In genomic region chr9:34079181-34079580, GRCh38 we compare ENCODE assay signal across 14 cellular contexts. TPM values are rescaled to one million over a fixed set of nuclear protein-coding genes. Genes with fewer than 3 reads are reported as not detected.
DNase-seq lines count a peak whose midpoint lies in the region; ATAC-seq, FAIRE-seq and TF ChIP-seq lines count a peak whose summit lies in the region.
"Had no signal": no experiment of that assay in that cellular context is flagged by ENCODE, and none has a peak within 500 bp of the region (broad histone marks: within the 10 kb centered on the region; RNA-seq: fewer than 3 reads in every experiment).

No MANE protein-coding gene starts in this region.

- no peaks in the 10 kb centered on the region for H4K20me1 ChIP-seq in endothelial cell of umbilical vein (replicated peaks; ENCODE audit: control insufficient read depth, extremely low read depth, insufficient read depth, low read length)

- no peak overlapping the region for H3K4me3 ChIP-seq in endothelial cell of umbilical vein (replicated peaks in 1 of 3; ENCODE audit: insufficient read depth in 1 of 3, low read depth in 1 of 3, low read length in 3 of 3)
- H3K4me3 ChIP-seq: coronary artery, testis had no signal

- TF ChIP-seq CTCF in endothelial cell of umbilical vein (IDR thresholded peaks at IDR 0.05; ENCODE audit: extremely low read depth in 1 of 2, insufficient read depth in 1 of 2, low read depth in 1 of 2, low read length in 2 of 2) (no peak), neural crest cell (conservative IDR thresholded peaks at IDR 0.05) (no peak)

- H2AFZ ChIP-seq in endothelial cell of umbilical vein (ENCODE audit: low read depth, low read length): no peak overlapping the region

- H3K4me2 ChIP-seq in endothelial cell of umbilical vein (ENCODE audit: insufficient read depth, low read length): no peak overlapping the region

- no TSS peak for BruUV-seq in endothelial cell of umbilical vein (replicated peaks; lab: Mats Ljungman, UMichigan)

- no peak overlapping the region for H3K4me3 Mint-ChIP-seq in neural crest cell
- H3K4me3 Mint-ChIP-seq: CD4-positive, alpha-beta T cell; nephron had no signal

- no peaks in the 10 kb centered on the region for H3K9me1 ChIP-seq in endothelial cell of umbilical vein (replicated peaks; ENCODE audit: control insufficient read depth, extremely low read depth, insufficient read depth, low read length)

- POLR2A ChIA-PET in endothelial cell of umbilical vein (lab: Charles Lee): no interaction called here

- no peaks in the 10 kb centered on the region for H3K79me2 ChIP-seq in endothelial cell of umbilical vein (ENCODE audit: control insufficient read depth, insufficient read depth, low read length)

- intact Hi-C loops in endothelial cell of umbilical vein (cut with micrococcal nuclease): no loop called here

- no peaks in the 10 kb centered on the region for H3K27me3 ChIP-seq in endothelial cell of umbilical vein (ENCODE audit: control insufficient read depth in 2 of 2, insufficient read depth in 2 of 2, low read length in 2 of 2)
- H3K27me3 ChIP-seq: testis had no signal

- no peaks in the 10 kb centered on the region for H3K27me3 Mint-ChIP-seq in neural crest cell (ENCODE audit: low read depth)
- H3K27me3 Mint-ChIP-seq: CD4-positive, alpha-beta T cell had no signal

- peak; percentile 64 for FAIRE-seq in endothelial cell of umbilical vein (lab: Jason Lieb, UNC)

- H3K36me3 ChIP-seq in endothelial cell of umbilical vein (ENCODE audit: control insufficient read depth in 2 of 2, extremely low read depth in 1 of 2, insufficient read depth in 2 of 2, low read length in 2 of 2): no peaks in the 10 kb centered on the region

- H3K9me3 ChIP-seq in endothelial cell of umbilical vein (replicated peaks; ENCODE audit: control insufficient read depth, insufficient read depth, low read length): no peaks in the 10 kb centered on the region
- H3K9me3 ChIP-seq: testis had no signal

- dilution Hi-C loops in endothelial cell of umbilical vein (cut with MboI; ENCODE audit: extremely low pct_ligation_motif_present, low sequenced_read_pairs): no loop called here

- H3K36me3 Mint-ChIP-seq in neural crest cell (ENCODE audit: low read depth): no peaks in the 10 kb centered on the region

- peaks cover 6% of the 10 kb centered on the region for H3K4me1 Mint-ChIP-seq in neural crest cell

- no peaks in the 10 kb centered on the region for H3K9me3 Mint-ChIP-seq in neural crest cell
- H3K9me3 Mint-ChIP-seq: CD4-positive, alpha-beta T cell; nephron had no signal

- ATAC-seq in HG02981 (IDR thresholded peaks at IDR 0.05; ENCODE audit: unreplicated experiment): no peak

- H3K27ac ChIP-seq in endothelial cell of umbilical vein (ENCODE audit: insufficient read depth, low read depth, low read length): no peak overlapping the region
- H3K27ac ChIP-seq: coronary artery, testis had no signal

- no peak for TF ChIP-seq POLR2A in endothelial cell of umbilical vein (IDR thresholded peaks at IDR 0.05; ENCODE audit: low read depth, low read length)

- no peaks in the 10 kb centered on the region for H3K4me1 ChIP-seq in endothelial cell of umbilical vein (ENCODE audit: control insufficient read depth, extremely low read depth, insufficient read depth, low read length)

- no peak overlapping the region for H3K9ac ChIP-seq in endothelial cell of umbilical vein (replicated peaks; ENCODE audit: extremely low read depth, insufficient read depth, low read length)

- CTCF ChIA-PET in endothelial cell of umbilical vein (lab: Charles Lee): interaction anchor here (1.4 kb wide), 1 partner anchor 20 kb away, joined by 3 read pairs; no protein-coding TSS in a partner anchor

- peak overlapping the region; percentile 27 for H3K27ac Mint-ChIP-seq in neural crest cell (ENCODE audit: unreplicated experiment)
- H3K27ac Mint-ChIP-seq: CD4-positive, alpha-beta T cell; nephron had no signal

- peak; percentile 29 for DNase-seq in H4 (ENCODE audit: low spot score)
- DNase-seq in NCI-H69 (lab: John Stamatoyannopoulos, UW): peak; percentile 28
- peak; percentile 50 for DNase-seq in endothelial cell of umbilical vein (ENCODE audit: low read depth, low spot score)
- DNase-seq in neural crest cell (ENCODE audit: low read depth, low spot score): no peak
- DNase-seq in NCI-H524 (lab: John Stamatoyannopoulos, UW): no peak
- DNase-seq in NCI-H146 treated with DMSO at 0.1 percent for 48 hours (lab: John Stamatoyannopoulos, UW; ENCODE audit: unreplicated experiment): no peak
- DNase-seq in NCI-H2107 treated with DMSO at 0.1 percent for 48 hours (lab: John Stamatoyannopoulos, UW; ENCODE audit: unreplicated experiment): no peak
- DNase-seq: CD4-positive, alpha-beta T cell; foreskin melanocyte; NCI-H146; testis had no signal

TF ChIP-seq in endothelial cell of umbilical vein, 7 proteins besides CTCF, POLR2A, EP300 and RAD21:
- TF ChIP-seq FOS (IDR thresholded peaks at IDR 0.05; ENCODE audit: borderline replicate concordance, insufficient read depth, low read length) (peak; percentile 57), EZH2 (IDR thresholded peaks at IDR 0.05; ENCODE audit: borderline replicate concordance, low read depth, low read length, severe bottlenecking) (no peak), JUN (IDR thresholded peaks at IDR 0.05; ENCODE audit: borderline replicate concordance, insufficient read depth, insufficient read length, low read depth) (peak; percentile 83)

RNA-seq across cellular contexts. Expression of gene UBAP2, which starts 30.5 kb away (rescaled TPM):
- total RNA-seq in H4 (2014; rRNA removed; shearing (Covaris generic)): 6.9 and 12.1 TPM in 2 replicates
- total RNA-seq in endothelial cell of umbilical vein (54.1 and 55.8 TPM in 2 replicates), neural crest cell (60.7 and 62.7 TPM in 2 replicates)
- 43.2 and 43.3 TPM in 2 replicates for polyA plus RNA-seq in endothelial cell of umbilical vein
- 23.8 and 25.5 TPM in 2 replicates for polyA plus RNA-seq in endothelial cell of umbilical vein (2011; cell fraction: cytosol; rRNA removed)
- 71.5 and 72.8 TPM in 2 replicates for polyA plus RNA-seq in endothelial cell of umbilical vein (2011; cell fraction: nucleus; rRNA removed)
- 35.5 and 35.9 TPM in 2 replicates for polyA plus RNA-seq in endothelial cell of umbilical vein (2012)
- polyA minus RNA-seq in endothelial cell of umbilical vein: 33.5 and 33.7 TPM in 2 replicates
- polyA minus RNA-seq in endothelial cell of umbilical vein (2011; cell fraction: cytosol; rRNA and poly(A)+ RNA removed): 25.2 TPM
- 49.4 and 61.2 TPM in 2 replicates for polyA minus RNA-seq in endothelial cell of umbilical vein (2011; cell fraction: nucleus; rRNA and poly(A)+ RNA removed)

RNA-seq across cellular contexts. Expression of gene DCAF12, which starts 47.3 kb away (rescaled TPM):
- 30.2 and 38.8 TPM in 2 replicates for total RNA-seq in H4 (2014; rRNA removed; shearing (Covaris generic))
- 28.2 and 28.4 TPM in 2 replicates for total RNA-seq in endothelial cell of umbilical vein
- polyA plus RNA-seq in endothelial cell of umbilical vein: 26.0 and 26.2 TPM in 2 replicates
- polyA plus RNA-seq in endothelial cell of umbilical vein (2011; cell fraction: cytosol; rRNA removed): 23.5 and 24.4 TPM in 2 replicates
- 21.5 and 23.9 TPM in 2 replicates for polyA plus RNA-seq in endothelial cell of umbilical vein (2011; cell fraction: nucleus; rRNA removed)
- 16.7 and 20.6 TPM in 2 replicates for polyA plus RNA-seq in endothelial cell of umbilical vein (2012)
- polyA minus RNA-seq in endothelial cell of umbilical vein: 84.1 and 100 TPM in 2 replicates
- polyA minus RNA-seq in endothelial cell of umbilical vein (2011; cell fraction: cytosol; rRNA and poly(A)+ RNA removed): 32.8 TPM
- 16.4 and 24.3 TPM in 2 replicates for polyA minus RNA-seq in endothelial cell of umbilical vein (2011; cell fraction: nucleus; rRNA and poly(A)+ RNA removed)
- total RNA-seq in neural crest cell: 52.6 and 54.1 TPM in 2 replicates

Comparison
In these comparisons a context has a peak if more than half of its experiments do, and no peak if none do; other contexts are left out.
1. DNase-seq: peak in H4 (single experiment), NCI-H69 (single experiment) and endothelial cell of umbilical vein (single experiment); none in neural crest cell (single experiment), NCI-H524 (0 of 2), NCI-H146 treated with DMSO at 0.1 percent for 48 hours (single experiment) and NCI-H2107 treated with DMSO at 0.1 percent for 48 hours (single experiment).